Comparison of ENCODE assay signal across 26 cellular contexts in the genomic region with DNA sequence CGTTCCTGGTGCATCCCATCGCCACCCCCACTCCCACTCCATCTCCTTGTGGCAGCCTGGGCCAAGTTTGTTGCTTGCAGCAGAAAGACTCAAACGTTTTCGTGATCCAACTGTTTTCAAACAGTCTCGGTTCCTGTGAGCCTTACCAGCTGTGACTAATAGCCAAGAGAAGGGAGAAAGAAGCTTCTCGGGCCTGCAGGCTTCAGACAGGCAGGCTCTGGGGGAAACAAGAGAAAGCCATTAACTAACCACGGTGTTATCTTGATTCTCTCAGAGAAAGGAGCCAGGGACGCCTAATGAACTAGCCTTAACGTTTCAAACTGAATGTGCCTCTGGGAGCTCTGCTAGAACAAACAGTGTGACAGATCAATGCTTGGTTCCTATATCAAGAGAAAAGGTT.
"Had no signal": no experiment of that assay in that cellular context is flagged by ENCODE, and none has a peak within 500 bp of the region (broad histone marks: within the 10 kb centered on the region; RNA-seq: fewer than 3 reads in every experiment).

No MANE protein-coding gene starts in this region.

- ATAC-seq: activated CD4-positive, alpha-beta T cell treated with anti-CD3 and anti-CD28 coated beads for 36 hours; activated T-cell treated with anti-CD3 and anti-CD28 coated beads, Interleukin-2, amount 50 U/mL, for 72 hours; gastroesophageal sphincter; natural killer cell treated with Interleukin-12 subunit alpha and Interleukin-12 subunit beta and Interleukin-15 and Interleukin-18, amount 100 ng/mL, for 72 hours; sciatic nerve had no signal

- H3K4me1 ChIP-seq: gastroesophageal sphincter, left ventricle myocardium inferior, testis, upper lobe of left lung had no signal

- DNase-seq: activated B cell treated with CpG ODN at 0.5 μM for 24 hours; activated CD4-positive, alpha-beta T cell treated with anti-CD3 and anti-CD28 coated beads for 36 hours; activated CD4-positive, alpha-beta T cell treated with anti-CD3 and anti-CD28 coated beads, Interleukin-2, amount 50 U/mL, for 4 hours; activated effector memory CD4-positive, alpha-beta T cell treated with Interleukin-2 at 50 U/mL for 16 hours; activated naive CD4-positive, alpha-beta T cell treated with anti-CD3 and anti-CD28 coated beads for 36 hours; activated naive CD8-positive, alpha-beta T cell treated with anti-CD3 and anti-CD28 coated beads, Interleukin-2, amount 10 ng/mL, durations not matched to agents 7 days and 5 days; activated T-cell treated with anti-CD3 and anti-CD28 coated beads, Interleukin-2, amount 50 U/mL, for 72 hours; amniotic stem cell; cerebellar nuclear complex; cortex of kidney; immature natural killer cell; kidney glomerular epithelial cell; left ventricle myocardium inferior; occipital lobe; small intestine; stimulated activated CD4-positive, alpha-beta T cell treated with anti-CD3 and anti-CD28 coated beads, Interleukin-15, amount 100 ng/mL, for 24 hours; stimulated activated CD4-positive, alpha-beta T cell treated with anti-CD3 and anti-CD28 coated beads, Interleukin-4, amount 100 ng/mL, for 1 hour; stimulated activated naive CD4-positive, alpha-beta T cell; T1000; testis; upper lobe of left lung had no signal

- H3K9me3 ChIP-seq: testis had no signal

- H3K27ac ChIP-seq: epithelial cell of prostate, gastroesophageal sphincter, left ventricle myocardium inferior, testis, upper lobe of left lung had no signal

- H3K27me3 ChIP-seq: gastroesophageal sphincter, testis, upper lobe of left lung had no signal

- H3K36me3 ChIP-seq: gastroesophageal sphincter, left ventricle myocardium inferior, upper lobe of left lung had no signal

- FAIRE-seq: bronchial epithelial cell, small intestine had no signal

- H3K4me3 ChIP-seq: gastroesophageal sphincter, left ventricle myocardium inferior, testis, upper lobe of left lung had no signal
